Comparison of ENCODE assay signal across 22 cellular contexts in genomic region chr15:62112051-62112450, GRCh38. TPM values are rescaled to one million over a fixed set of nuclear protein-coding genes. Genes with fewer than 3 reads are reported as not detected.
"Had no signal": no experiment of that assay in that cellular context is flagged by ENCODE, and none has a peak within 500 bp of the region (broad histone marks: within the 10 kb centered on the region; RNA-seq: fewer than 3 reads in every experiment).

No MANE protein-coding gene starts in this region.

- H3K27me3 ChIP-seq: ascending aorta, cardiac muscle cell, gastroesophageal sphincter, heart left ventricle, neural progenitor cell, right atrium auricular region had no signal

- H3K36me3 ChIP-seq: ascending aorta, cardiac muscle cell, gastroesophageal sphincter, heart left ventricle, left ventricle myocardium inferior, neural progenitor cell, prostate gland, right atrium auricular region, thoracic aorta had no signal

- DNase-seq: activated CD4-positive, alpha-beta memory T cell treated with anti-CD3 and anti-CD28 coated beads, Interleukin-2, amount 10 ng/mL, durations not matched to agents 7 days and 5 days; activated CD4-positive, alpha-beta T cell treated with anti-CD3 and anti-CD28 coated beads for 48 hours; activated CD4-positive, CD25-positive, alpha-beta regulatory T cell; activated CD8-positive, alpha-beta memory T cell treated with anti-CD3 and anti-CD28 coated beads, Interleukin-2, amount 10 ng/mL, durations not matched to agents 7 days and 5 days; activated naive CD4-positive, alpha-beta T cell treated with anti-CD3 and anti-CD28 coated beads for 36 hours; activated naive CD8-positive, alpha-beta T cell treated with anti-CD3 and anti-CD28 coated beads, Interleukin-2, amount 50 U/mL, for 24 hours; effector memory CD8-positive, alpha-beta T cell; heart left ventricle; kidney glomerular epithelial cell; left ventricle myocardium inferior; mucosa of descending colon; naive B cell; stimulated activated CD4-positive, alpha-beta T cell treated with anti-CD3 and anti-CD28 coated beads, Interleukin-2, amount 100 ng/mL, for 24 hours had no signal

- H3K4me3 ChIP-seq: ascending aorta, cardiac muscle cell, gastroesophageal sphincter, heart left ventricle, left ventricle myocardium inferior, mucosa of descending colon, neural progenitor cell, prostate gland, right atrium auricular region, thoracic aorta had no signal

- H3K9ac ChIP-seq: neural progenitor cell had no signal

- H3K9me3 ChIP-seq: ascending aorta, gastroesophageal sphincter, heart left ventricle, left ventricle myocardium inferior, mucosa of descending colon, prostate gland, right atrium auricular region, thoracic aorta had no signal

- H2AFZ ChIP-seq: neural progenitor cell had no signal

- H3K27ac ChIP-seq: ascending aorta, cardiac muscle cell, gastroesophageal sphincter, heart left ventricle, left ventricle myocardium inferior, neural progenitor cell, prostate gland, right atrium auricular region, thoracic aorta had no signal

- ATAC-seq: activated CD8-positive, alpha-beta memory T cell treated with anti-CD3 and anti-CD28 coated beads, Interleukin-2, amount 10 ng/mL, durations not matched to agents 7 days and 5 days; activated naive CD8-positive, alpha-beta T cell treated with anti-CD3 and anti-CD28 coated beads, Interleukin-2, amount 50 U/mL, for 24 hours; effector memory CD8-positive, alpha-beta T cell; gastroesophageal sphincter had no signal

- H3K4me1 ChIP-seq: neural progenitor cell, prostate gland, right atrium auricular region had no signal

- H3K4me2 ChIP-seq: neural progenitor cell had no signal

RNA-seq across cellular contexts. Expression of gene C2CD4A, which starts 45.3 kb away (rescaled TPM):
- total RNA-seq: ascending aorta; cardiac muscle cell; heart left ventricle; left ventricle myocardium inferior; osteoblast; T-helper 1 cell treated with Interleukin-12 subunit alpha and Interleukin-12 subunit beta and Interleukin-4 antibody, amounts not matched to agents 30 ng/mL and 1 ng/mL, for 36 hours had no signal
- polyA plus RNA-seq: cardiac muscle cell had no signal

RNA-seq across cellular contexts. Expression of gene C2CD4B, which starts 53.0 kb away (rescaled TPM):
- total RNA-seq: osteoblast had no signal
- polyA plus RNA-seq: cardiac muscle cell had no signal
